Comparison of ENCODE assay signal across 8 cellular contexts in the genomic region with DNA sequence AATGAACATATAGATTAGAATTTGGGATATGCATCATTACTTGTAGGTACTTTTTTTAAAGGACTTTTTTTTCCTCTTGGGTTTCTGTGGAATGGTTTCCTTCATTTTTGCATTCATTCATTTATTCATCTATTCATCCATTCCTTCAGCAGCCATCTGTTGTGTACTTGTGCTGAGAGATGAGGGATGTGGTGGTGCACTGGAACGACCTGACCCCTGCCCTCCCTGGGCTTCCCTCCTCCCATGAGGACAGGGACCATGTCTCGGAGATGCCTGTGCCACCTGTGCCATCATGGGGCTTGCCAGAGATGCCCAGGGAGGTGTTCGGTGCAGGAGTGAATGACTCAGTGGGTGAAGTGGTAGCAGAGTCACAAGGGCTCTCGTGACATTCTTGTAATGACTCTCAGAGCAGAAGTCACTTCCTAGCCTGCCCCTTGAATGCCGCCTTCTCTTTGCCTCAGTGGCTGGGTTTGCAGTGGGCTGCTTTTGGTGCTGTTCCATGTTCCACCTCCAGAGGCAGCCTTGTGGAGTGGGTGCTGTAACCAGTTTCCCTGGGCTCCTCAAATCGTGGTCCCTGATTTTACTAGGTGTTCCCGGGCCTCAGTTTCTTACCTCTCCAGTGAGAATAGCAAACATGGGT. TPM values are rescaled to one million over a fixed set of nuclear protein-coding genes. Genes with fewer than 3 reads are reported as not detected.
DNase-seq lines count a peak whose midpoint lies in the region; TF ChIP-seq lines count a peak whose summit lies in the region.

No MANE protein-coding gene starts in this region.

- no peaks in the 10 kb centered on the region for H3K27me3 Mint-ChIP-seq in MCF 10A (ENCODE audit: insufficient read depth, unreplicated experiment)
- no peaks in the 10 kb centered on the region for H3K27me3 Mint-ChIP-seq in activated naive CD4-positive, alpha-beta T cell treated with anti-CD3 and anti-CD28 coated beads for 36 hours (ENCODE audit: low read depth)

- BruUV-seq in MCF 10A (replicated peaks; lab: Mats Ljungman, UMichigan): no TSS peak

- H3K23ac ChIP-seq in trophoblast cell (ENCODE audit: low read length): no peak overlapping the region

- H3K27me3 ChIP-seq in breast epithelium (no peaks in the 10 kb centered on the region), MM.1S (replicated peaks; ENCODE audit: insufficient read depth, low read length) (no peaks in the 10 kb centered on the region), trophoblast cell (ENCODE audit: insufficient read depth, low read length) (no peaks in the 10 kb centered on the region)

- H3K27ac ChIP-seq in breast epithelium (no peak overlapping the region), MM.1S (ENCODE audit: low read length) (no peak overlapping the region), trophoblast cell (ENCODE audit: low read depth, low read length) (no peak overlapping the region)

- H3K4me2 ChIP-seq in MM.1S (ENCODE audit: low read depth, low read length): no peak overlapping the region
- no peak overlapping the region for H3K4me2 ChIP-seq in trophoblast cell (ENCODE audit: low read length)

- TF ChIP-seq CTCF in MCF 10A (IDR thresholded peaks at IDR 0.05; ENCODE audit: unreplicated experiment): peak; percentile 27
- TF ChIP-seq CTCF in breast epithelium (IDR thresholded peaks at IDR 0.05): no peak
- peak; percentile 41 for TF ChIP-seq CTCF in MM.1S (IDR thresholded peaks at IDR 0.05; ENCODE audit: low read length)

- POLR2A ChIA-PET in MCF 10A (lab: Yijun Ruan, JAX): no interaction called here

- peak overlapping the region; percentile 8 for H3K27ac Mint-ChIP-seq in MCF 10A (ENCODE audit: low read depth, unreplicated experiment)
- H3K27ac Mint-ChIP-seq in activated naive CD4-positive, alpha-beta T cell treated with anti-CD3 and anti-CD28 coated beads for 36 hours: peak overlapping the region; percentile 87

- peaks cover 28% of the 10 kb centered on the region for H3K4me1 Mint-ChIP-seq in MCF 10A (ENCODE audit: insufficient read depth, unreplicated experiment)
- peaks cover 79% of the 10 kb centered on the region for H3K4me1 Mint-ChIP-seq in activated naive CD4-positive, alpha-beta T cell treated with anti-CD3 and anti-CD28 coated beads for 36 hours (ENCODE audit: low read depth)

- no peak overlapping the region for H2BK12ac ChIP-seq in trophoblast cell (ENCODE audit: low read length)

- no peaks in the 10 kb centered on the region for H3K9me2 ChIP-seq in MM.1S (replicated peaks; ENCODE audit: insufficient read depth, low read length)

- peaks cover 9% of the 10 kb centered on the region; the same call in 1 of the 2 replicates for H3F3A ChIP-seq in MM.1S (ENCODE audit: insufficient read depth, low read length)

- H3K4me3 Mint-ChIP-seq in MCF 10A (ENCODE audit: unreplicated experiment): no peak overlapping the region
- peak overlapping the region; percentile 22 for H3K4me3 Mint-ChIP-seq in activated naive CD4-positive, alpha-beta T cell treated with anti-CD3 and anti-CD28 coated beads for 36 hours

- no peak overlapping the region for H3K14ac ChIP-seq in trophoblast cell (ENCODE audit: low read length)

- H2BK120ac ChIP-seq in trophoblast cell (ENCODE audit: insufficient read depth, low read length, poor library complexity): no peak overlapping the region

- no peaks in the 10 kb centered on the region for H3K9me3 ChIP-seq in breast epithelium
- H3K9me3 ChIP-seq in MM.1S (replicated peaks; ENCODE audit: insufficient read depth, low read length): no peaks in the 10 kb centered on the region
- no peaks in the 10 kb centered on the region for H3K9me3 ChIP-seq in trophoblast cell (ENCODE audit: insufficient read depth, low read depth, low read length)

- intact Hi-C loops in MCF 10A (cut with micrococcal nuclease) (no loop called here), breast epithelium (cut with DNase I; ENCODE audit: low total_unique reads) (no loop called here)
- intact Hi-C loops in activated naive CD4-positive, alpha-beta T cell treated with anti-CD3 and anti-CD28 coated beads for 36 hours (cut with micrococcal nuclease): loop anchor here (1.0 to 10.0 kb wide), 14 partner anchors 23 to 797 kb away; a partner anchor contains a TSS

- no peak for TF ChIP-seq POLR2A in breast epithelium (IDR thresholded peaks at IDR 0.05)

- H3K79me2 ChIP-seq in MM.1S (ENCODE audit: low read length) (no peaks in the 10 kb centered on the region), trophoblast cell (ENCODE audit: control insufficient read depth, insufficient read depth, low read length, poor library complexity) (no peaks in the 10 kb centered on the region)

- no peak overlapping the region for H3K18ac ChIP-seq in trophoblast cell (ENCODE audit: low read length)

- H4K12ac ChIP-seq in trophoblast cell (ENCODE audit: low read depth, low read length): no peak overlapping the region

- H3K36me3 Mint-ChIP-seq in MCF 10A (ENCODE audit: insufficient read depth, unreplicated experiment): peaks cover 21% of the 10 kb centered on the region
- peaks cover 18% of the 10 kb centered on the region for H3K36me3 Mint-ChIP-seq in activated naive CD4-positive, alpha-beta T cell treated with anti-CD3 and anti-CD28 coated beads for 36 hours (ENCODE audit: low read depth)

- H3K36me3 ChIP-seq in breast epithelium (no peaks in the 10 kb centered on the region), MM.1S (replicated peaks; ENCODE audit: insufficient read depth, low read length) (no peaks in the 10 kb centered on the region), trophoblast cell (ENCODE audit: control insufficient read depth in 1 of 2, insufficient read depth in 2 of 2, low read length in 2 of 2) (peaks cover 0 to 2% of the 10 kb centered on the region in 2 experiments)

- H3K4ac ChIP-seq in trophoblast cell (ENCODE audit: low read depth, low read length): no peak overlapping the region

- H3K4me3 ChIP-seq in breast epithelium (no peak overlapping the region), MM.1S (ENCODE audit: low read length) (no peak overlapping the region), trophoblast cell (ENCODE audit: low read depth, low read length) (no peak overlapping the region)

- H4K91ac ChIP-seq in trophoblast cell (ENCODE audit: low read depth, low read length): no peak overlapping the region

- H3K9me3 Mint-ChIP-seq in MCF 10A (ENCODE audit: unreplicated experiment): no peaks in the 10 kb centered on the region
- no peaks in the 10 kb centered on the region for H3K9me3 Mint-ChIP-seq in activated naive CD4-positive, alpha-beta T cell treated with anti-CD3 and anti-CD28 coated beads for 36 hours

- H2AFZ ChIP-seq in MM.1S (ENCODE audit: low read length) (no peak overlapping the region), trophoblast cell (ENCODE audit: insufficient read depth, low read length, poor library complexity) (no peak overlapping the region)

- peak overlapping the region; percentile 25 for H2AK5ac ChIP-seq in trophoblast cell (ENCODE audit: low read length)

- no peak for DNase-seq in MCF 10A (ENCODE audit: unreplicated experiment)
- DNase-seq in breast epithelium (ENCODE audit: low spot score in 2 of 2): no peak
- DNase-seq in MM.1S: no peak
- peak; percentile 95 for DNase-seq in activated naive CD4-positive, alpha-beta T cell treated with anti-CD3 and anti-CD28 coated beads for 36 hours
- DNase-seq in trophoblast cell: no peak
- no peak for DNase-seq in SW 1271 (lab: John Stamatoyannopoulos, UW)
- no peak for DNase-seq in mucosa of gallbladder (ENCODE audit: low spot score)
- no peak for DNase-seq in EL

- H3K4me1 ChIP-seq in breast epithelium (no peaks in the 10 kb centered on the region), MM.1S (ENCODE audit: low read length) (peaks cover 14% of the 10 kb centered on the region), trophoblast cell (ENCODE audit: control insufficient read depth in 1 of 2, insufficient read depth in 2 of 2, low read length in 2 of 2) (peaks cover 30 to 40% of the 10 kb centered on the region in 2 experiments)

- no CpG with 5 or more reads among the region's 7 CpGs for WGBS in trophoblast cell (ENCODE audit: extremely low coverage, insufficient coverage, insufficient read length)

- peaks cover 5% of the 10 kb centered on the region for H3K79me1 ChIP-seq in trophoblast cell (ENCODE audit: low read length)

- H2BK5ac ChIP-seq in trophoblast cell (ENCODE audit: low read depth, low read length, poor library complexity): no peak overlapping the region

- no peak overlapping the region for H3K9ac ChIP-seq in MM.1S (ENCODE audit: low read length)
- H3K9ac ChIP-seq in trophoblast cell (ENCODE audit: low read length): no peak overlapping the region

- CTCF ChIA-PET in MCF 10A (lab: Yijun Ruan, JAX): interaction anchor here (1.0 kb wide), 1 partner anchor 8 kb away, joined by 3 read pairs; no protein-coding TSS in a partner anchor
- CTCF ChIA-PET in activated naive CD4-positive, alpha-beta T cell treated with anti-CD3 and anti-CD28 coated beads for 36 hours (lab: Charles Lee): interaction anchor here (0.6 kb wide), 1 partner anchor 365 kb away, joined by 3 read pairs; no protein-coding TSS in a partner anchor

- no peak overlapping the region for H4K8ac ChIP-seq in trophoblast cell (ENCODE audit: low read depth, low read length)

- no peaks in the 10 kb centered on the region for H4K20me1 ChIP-seq in MM.1S (ENCODE audit: insufficient read depth, low read length)

RNA-seq across cellular contexts. Expression of a gene that starts 43.9 kb away (rescaled TPM):
- total RNA-seq in MCF 10A (2022) (29.1 and 32.4 TPM in 2 replicates), breast epithelium (10 to 100 TPM; 20.0 to 35.3 (median 33.1) TPM), mucosa of gallbladder (27.6 TPM)
- total RNA-seq in activated naive CD4-positive, alpha-beta T cell treated with anti-CD3 and anti-CD28 coated beads for 36 hours: 10 to 100 TPM; 18.4 to 20.1 TPM
- 12.0 and 12.1 TPM in 2 replicates for polyA plus RNA-seq in trophoblast cell (2013)

RNA-seq across cellular contexts. Expression of a gene that starts 46.0 kb away (rescaled TPM):
- total RNA-seq in MCF 10A (2022) (21.6 and 24.1 TPM in 2 replicates), breast epithelium (10 to 100 TPM; 50.3 to 88.5 (median 52.8) TPM), mucosa of gallbladder (41.3 TPM)
- 10 to 100 TPM; 23.4 to 25.9 TPM for total RNA-seq in activated naive CD4-positive, alpha-beta T cell treated with anti-CD3 and anti-CD28 coated beads for 36 hours
- 20.5 and 21.3 TPM in 2 replicates for polyA plus RNA-seq in trophoblast cell (2013)

Comparison
In these comparisons a context has a peak if more than half of its experiments do, and no peak if none do; other contexts are left out.
1. CTCF ChIP-seq: peak in MCF 10A (single experiment) and MM.1S (single experiment); none in breast epithelium (0 of 3).